ENCODE assay signal across 1 cellular context in the genomic region with DNA sequence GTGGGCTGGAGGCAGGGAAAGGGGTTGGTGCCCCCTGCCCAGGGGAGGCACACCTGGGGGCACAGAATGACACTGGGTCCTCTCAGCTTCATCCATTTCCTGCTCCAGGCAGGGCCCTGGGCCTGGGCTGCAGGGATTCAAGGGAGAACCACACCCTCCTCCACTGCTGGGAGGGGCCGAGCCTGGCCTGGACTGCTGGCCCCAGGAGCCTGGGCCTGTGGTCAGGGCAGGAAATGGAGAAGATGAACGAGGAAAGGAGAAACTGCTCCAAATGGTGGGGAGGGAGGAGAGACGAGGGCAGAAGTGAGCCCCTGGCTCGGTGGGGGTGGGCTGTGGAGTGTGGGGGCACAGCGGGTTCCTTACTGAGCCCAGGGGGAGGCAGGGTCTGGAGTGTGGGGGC.
TF ChIP-seq lines count a peak whose summit lies in the region.

No MANE protein-coding gene starts in this region.

TF ChIP-seq in K562, 482 proteins besides CTCF, POLR2A, EP300 and RAD21 (continued from another document):
- TF ChIP-seq, protein P1, sequence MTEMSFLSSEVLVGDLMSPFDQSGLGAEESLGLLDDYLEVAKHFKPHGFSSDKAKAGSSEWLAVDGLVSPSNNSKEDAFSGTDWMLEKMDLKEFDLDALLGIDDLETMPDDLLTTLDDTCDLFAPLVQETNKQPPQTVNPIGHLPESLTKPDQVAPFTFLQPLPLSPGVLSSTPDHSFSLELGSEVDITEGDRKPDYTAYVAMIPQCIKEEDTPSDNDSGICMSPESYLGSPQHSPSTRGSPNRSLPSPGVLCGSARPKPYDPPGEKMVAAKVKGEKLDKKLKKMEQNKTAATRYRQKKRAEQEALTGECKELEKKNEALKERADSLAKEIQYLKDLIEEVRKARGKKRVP (CRISPR knock-in tag; IDR thresholded peaks at IDR 0.05) = no peak
- no peak for TF ChIP-seq BACH1 (tag; IDR thresholded peaks at IDR 0.05)
- TF ChIP-seq, protein P2, sequence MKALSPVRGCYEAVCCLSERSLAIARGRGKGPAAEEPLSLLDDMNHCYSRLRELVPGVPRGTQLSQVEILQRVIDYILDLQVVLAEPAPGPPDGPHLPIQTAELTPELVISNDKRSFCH (CRISPR knock-in tag; IDR thresholded peaks at IDR 0.05) = no peak
- TF ChIP-seq, protein P2 (tag; IDR thresholded peaks at IDR 0.05) = no peak
- TF ChIP-seq ZFP36 (IDR thresholded peaks at IDR 0.05; ENCODE audit: low read depth, low read length, partially characterized antibody) = no peak
- TF ChIP-seq NFXL1 (CRISPR knock-in tag; IDR thresholded peaks at IDR 0.05) = no peak
- peak; percentile 40; the same call in 1 of the 2 replicates for TF ChIP-seq ZBTB17 (CRISPR knock-in tag; IDR thresholded peaks at IDR 0.05)
- TF ChIP-seq, protein P3, sequence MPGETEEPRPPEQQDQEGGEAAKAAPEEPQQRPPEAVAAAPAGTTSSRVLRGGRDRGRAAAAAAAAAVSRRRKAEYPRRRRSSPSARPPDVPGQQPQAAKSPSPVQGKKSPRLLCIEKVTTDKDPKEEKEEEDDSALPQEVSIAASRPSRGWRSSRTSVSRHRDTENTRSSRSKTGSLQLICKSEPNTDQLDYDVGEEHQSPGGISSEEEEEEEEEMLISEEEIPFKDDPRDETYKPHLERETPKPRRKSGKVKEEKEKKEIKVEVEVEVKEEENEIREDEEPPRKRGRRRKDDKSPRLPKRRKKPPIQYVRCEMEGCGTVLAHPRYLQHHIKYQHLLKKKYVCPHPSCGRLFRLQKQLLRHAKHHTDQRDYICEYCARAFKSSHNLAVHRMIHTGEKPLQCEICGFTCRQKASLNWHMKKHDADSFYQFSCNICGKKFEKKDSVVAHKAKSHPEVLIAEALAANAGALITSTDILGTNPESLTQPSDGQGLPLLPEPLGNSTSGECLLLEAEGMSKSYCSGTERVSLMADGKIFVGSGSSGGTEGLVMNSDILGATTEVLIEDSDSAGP (CRISPR knock-in tag; IDR thresholded peaks at IDR 0.05) = no peak
- no peak for TF ChIP-seq SP2 (IDR thresholded peaks at IDR 0.05; ENCODE audit: extremely low read depth, low read depth, low read length, poor library complexity, severe bottlenecking)
- TF ChIP-seq, protein P4, sequence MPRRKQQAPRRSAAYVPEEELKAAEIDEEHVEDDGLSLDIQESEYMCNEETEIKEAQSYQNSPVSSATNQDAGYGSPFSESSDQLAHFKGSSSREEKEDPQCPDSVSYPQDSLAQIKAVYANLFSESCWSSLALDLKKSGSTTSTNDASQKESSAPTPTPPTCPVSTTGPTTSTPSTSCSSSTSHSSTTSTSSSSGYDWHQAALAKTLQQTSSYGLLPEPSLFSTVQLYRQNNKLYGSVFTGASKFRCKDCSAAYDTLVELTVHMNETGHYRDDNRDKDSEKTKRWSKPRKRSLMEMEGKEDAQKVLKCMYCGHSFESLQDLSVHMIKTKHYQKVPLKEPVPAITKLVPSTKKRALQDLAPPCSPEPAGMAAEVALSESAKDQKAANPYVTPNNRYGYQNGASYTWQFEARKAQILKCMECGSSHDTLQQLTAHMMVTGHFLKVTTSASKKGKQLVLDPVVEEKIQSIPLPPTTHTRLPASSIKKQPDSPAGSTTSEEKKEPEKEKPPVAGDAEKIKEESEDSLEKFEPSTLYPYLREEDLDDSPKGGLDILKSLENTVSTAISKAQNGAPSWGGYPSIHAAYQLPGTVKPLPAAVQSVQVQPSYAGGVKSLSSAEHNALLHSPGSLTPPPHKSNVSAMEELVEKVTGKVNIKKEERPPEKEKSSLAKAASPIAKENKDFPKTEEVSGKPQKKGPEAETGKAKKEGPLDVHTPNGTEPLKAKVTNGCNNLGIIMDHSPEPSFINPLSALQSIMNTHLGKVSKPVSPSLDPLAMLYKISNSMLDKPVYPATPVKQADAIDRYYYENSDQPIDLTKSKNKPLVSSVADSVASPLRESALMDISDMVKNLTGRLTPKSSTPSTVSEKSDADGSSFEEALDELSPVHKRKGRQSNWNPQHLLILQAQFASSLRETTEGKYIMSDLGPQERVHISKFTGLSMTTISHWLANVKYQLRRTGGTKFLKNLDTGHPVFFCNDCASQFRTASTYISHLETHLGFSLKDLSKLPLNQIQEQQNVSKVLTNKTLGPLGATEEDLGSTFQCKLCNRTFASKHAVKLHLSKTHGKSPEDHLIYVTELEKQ (CRISPR knock-in tag; IDR thresholded peaks at IDR 0.05) = no peak
- no peak for TF ChIP-seq CBX5 (IDR thresholded peaks at IDR 0.05; ENCODE audit: borderline replicate concordance, low read depth)
